In genomic region chr18:57433492-57434176, GRCh38 we compare ENCODE assay signal across 9 cellular contexts. TPM values are rescaled to one million over a fixed set of nuclear protein-coding genes. Genes with fewer than 3 reads are reported as not detected.
DNase-seq lines count a peak whose midpoint lies in the region; ATAC-seq and TF ChIP-seq lines count a peak whose summit lies in the region.
"Had no signal": no experiment of that assay in that cellular context is flagged by ENCODE, and none has a peak within 500 bp of the region (broad histone marks: within the 10 kb centered on the region; RNA-seq: fewer than 3 reads in every experiment).

No MANE protein-coding gene starts in this region.

- TF ChIP-seq CTCF in brain (conservative IDR thresholded peaks at IDR 0.05) (no peak), neural crest cell (conservative IDR thresholded peaks at IDR 0.05) (no peak), thyroid gland (IDR thresholded peaks at IDR 0.05) (no peak), gastrocnemius medialis (IDR thresholded peaks at IDR 0.05 in 4 of 5, conservative IDR thresholded peaks at IDR 0.05 in 1 of 5) (no peak)

- ATAC-seq in gastrocnemius medialis, result no peak

- H3K27me3 ChIP-seq in HUES48 (ENCODE audit: control insufficient read depth, insufficient read depth, low read length) (peaks cover 93% of the 10 kb centered on the region), thyroid gland (peaks cover 59% of the 10 kb centered on the region), gastrocnemius medialis (peaks cover 89 to 94% (median 92%) of the 10 kb centered on the region in 3 donors)

- H3K4me1 ChIP-seq in HUES48 (ENCODE audit: control insufficient read depth, insufficient read depth, low read length), result peaks cover 70% of the 10 kb centered on the region
- peaks cover 26 to 51% of the 10 kb centered on the region in 2 donors for H3K4me1 ChIP-seq in thyroid gland
- H3K4me1 ChIP-seq in gastrocnemius medialis, result peaks cover 23 to 30% of the 10 kb centered on the region in 2 donors

- H3K4me3 ChIP-seq in HUES48 (ENCODE audit: low read depth, low read length), result peak overlapping the region; percentile 76
- no peak overlapping the region for H3K4me3 ChIP-seq in thyroid gland (replicated peaks in 1 of 3)
- H3K4me3 ChIP-seq in gastrocnemius medialis, result peak overlapping the region in 1 of 4 donors; percentile 54

- H3K27ac ChIP-seq in HUES48 (ENCODE audit: low read depth, low read length) (no peak overlapping the region), thyroid gland (no peak overlapping the region), gastrocnemius medialis (no peak overlapping the region)

- H3K27ac Mint-ChIP-seq in brain (peak overlapping the region in 1 of 5 experiments; percentile 68), neural crest cell (ENCODE audit: unreplicated experiment) (no peak overlapping the region)

- H3K4me3 Mint-ChIP-seq in brain (peak overlapping the region; percentile 85 to 90 (median 88)), neural crest cell (peak overlapping the region; percentile 90)

- intact Hi-C loops in thyroid gland (cut with DNase I) (no loop called here), gastrocnemius medialis (cut with DNase I; ENCODE audit: low total_unique reads) (no loop called here)

- H3K9ac ChIP-seq in HUES48 (ENCODE audit: low read depth, low read length), result no peak overlapping the region

- H3K36me3 Mint-ChIP-seq in brain (no peaks in the 10 kb centered on the region), neural crest cell (ENCODE audit: low read depth) (no peaks in the 10 kb centered on the region)

- TF ChIP-seq POLR2A in thyroid gland (IDR thresholded peaks at IDR 0.05) (no peak), gastrocnemius medialis (IDR thresholded peaks at IDR 0.05) (no peak)

- H3K4me1 Mint-ChIP-seq in brain (peaks cover 60% of the 10 kb centered on the region), neural crest cell (peaks cover 61% of the 10 kb centered on the region)

- DNase-seq in NCI-H2196 (lab: John Stamatoyannopoulos, UW; ENCODE audit: unreplicated experiment) (peak; percentile 21), NCI-H2196 treated with DMSO at 0.1 percent for 48 hours (lab: John Stamatoyannopoulos, UW; ENCODE audit: unreplicated experiment) (no peak), neural crest cell (ENCODE audit: low read depth, low spot score) (peak; percentile 9), thyroid gland (no peak), cerebellar cortex (ENCODE audit: low spot score) (no peak), gastrocnemius medialis (no peak)
- DNase-seq: foreskin fibroblast had no signal

- 5 to 11% methylated on average over 14 of the region's 14 CpGs for WGBS in thyroid gland, 2 donors

- H3K27me3 Mint-ChIP-seq in brain (peaks cover 98% of the 10 kb centered on the region), neural crest cell (ENCODE audit: low read depth) (peaks cover 97% of the 10 kb centered on the region)

- in situ Hi-C loops in gastrocnemius medialis (cut with MboI; ENCODE audit: low sequenced_read_pairs in 4 of 4), result no loop called here

- H3K9me3 ChIP-seq in HUES48 (ENCODE audit: control insufficient read depth, insufficient read depth, low read length), result no peaks in the 10 kb centered on the region
- H3K9me3 ChIP-seq in thyroid gland, result no peaks in the 10 kb centered on the region
- H3K9me3 ChIP-seq in gastrocnemius medialis, result no peaks in the 10 kb centered on the region

- H3K9me3 Mint-ChIP-seq in brain, result peaks cover 0 to 5% (median 0%) of the 10 kb centered on the region in 5 experiments
- H3K9me3 Mint-ChIP-seq in neural crest cell, result no peaks in the 10 kb centered on the region

- H3K36me3 ChIP-seq in HUES48 (ENCODE audit: control insufficient read depth, insufficient read depth, low read length) (no peaks in the 10 kb centered on the region), thyroid gland (no peaks in the 10 kb centered on the region), gastrocnemius medialis (no peaks in the 10 kb centered on the region)

RNA-seq across cellular contexts. Expression of gene ONECUT2, which starts 1.5 kb away (rescaled TPM):
- 2.1 TPM for polyA plus RNA-seq in brain (ENCODE audit: insufficient read depth, low read depth, low replicate concordance)
- total RNA-seq in neural crest cell (8.2 and 10.8 TPM in 2 replicates), thyroid gland (under 1 TPM; under 0.01 to 0.38 (median 0.13) TPM), gastrocnemius medialis (under 1 TPM in 3 of 4 donors, not detected in 1; under 0.01 to 0.15 (median 0.04) TPM)

Comparison
In these comparisons a context has a peak if more than half of its experiments do, and no peak if none do; other contexts are left out.
1. DNase-seq: peak in NCI-H2196 (single experiment) and neural crest cell (single experiment); none in NCI-H2196 treated with DMSO at 0.1 percent for 48 hours (single experiment), thyroid gland (0 of 2), cerebellar cortex (single experiment) and gastrocnemius medialis (0 of 2).